Comparison of ENCODE assay signal across 19 cellular contexts in the genomic region with DNA sequence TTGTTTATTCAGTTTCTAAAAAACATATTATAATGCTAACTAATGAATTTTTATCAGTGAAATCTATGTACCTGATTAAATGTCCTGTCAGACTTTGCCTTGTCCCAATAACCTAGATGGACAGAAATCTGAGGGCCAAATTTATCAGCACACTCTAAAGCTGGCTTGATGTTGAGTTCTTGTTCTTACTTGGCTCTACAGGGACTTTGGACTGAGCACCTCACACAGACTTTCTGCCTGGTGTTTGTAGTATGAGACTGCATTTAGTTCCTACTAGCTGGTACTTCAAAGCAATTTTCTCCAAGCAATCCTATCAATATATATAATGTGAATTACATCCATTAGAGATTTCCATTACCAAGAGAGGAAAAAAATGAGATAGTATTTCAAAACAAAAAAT.
"Had no signal": no experiment of that assay in that cellular context is flagged by ENCODE, and none has a peak within 500 bp of the region (broad histone marks: within the 10 kb centered on the region; RNA-seq: fewer than 3 reads in every experiment).

No MANE protein-coding gene starts in this region.

- H3K27ac ChIP-seq: KMS-11, RWPE1, SJCRH30 had no signal

- H3K36me3 ChIP-seq: SJCRH30 had no signal

- DNase-seq: Kasumi-1, MM.1S, NCI-H1092 treated with DMSO at 0.1 percent for 48 hours, NCI-H1436, NCI-H187, NCI-H2029, NCI-H2081 treated with DMSO at 0.1 percent for 48 hours, NCI-H2171, NCI-H226, NCI-H446, NCI-H510A, NCI-H524 treated with DMSO at 0.1 percent for 48 hours, NCI-H774, SHP77, SJCRH30 had no signal

- H3K4me2 ChIP-seq: KMS-11 had no signal

- H3K27me3 ChIP-seq: SJCRH30 had no signal

- H3K4me1 ChIP-seq: SJCRH30 had no signal

- H3K4me3 ChIP-seq: SJCRH30 had no signal

- ATAC-seq: Panc1, SK-N-SH treated with all-trans-retinoic acid at 6 μM for 48 hours had no signal

- H3K9me3 ChIP-seq: SJCRH30 had no signal

- H3K9ac ChIP-seq: KMS-11 had no signal
